Comparison of ENCODE assay signal across 2 cellular contexts in the genomic region with DNA sequence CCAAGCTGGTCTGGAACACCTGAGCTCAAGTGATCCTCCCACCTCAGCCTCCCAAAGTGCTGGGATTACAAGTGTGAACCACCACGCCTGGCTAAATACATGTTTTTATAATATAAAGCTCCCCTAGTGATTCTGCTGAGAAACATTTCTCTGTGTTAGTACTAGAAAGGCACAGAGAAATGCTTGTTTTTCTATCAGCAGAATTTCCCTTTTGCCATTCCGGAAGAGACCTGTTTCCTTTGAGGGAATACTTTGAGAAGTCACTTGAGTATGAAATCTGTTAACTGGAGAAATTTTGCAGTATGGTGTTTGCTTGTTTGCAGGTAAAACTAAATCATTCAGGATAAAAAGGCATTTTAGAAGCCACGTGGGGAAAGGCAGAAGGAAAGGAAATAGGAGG.
TF ChIP-seq lines count a peak whose summit lies in the region.

No MANE protein-coding gene starts in this region.

TF ChIP-seq in HepG2, 621 proteins besides CTCF, POLR2A, EP300 and RAD21:
- no peak for TF ChIP-seq AGO1 (IDR thresholded peaks at IDR 0.05; ENCODE audit: low read depth, low read length, poor library complexity, severe bottlenecking)
- no peak for TF ChIP-seq SMAD1 (CRISPR knock-in tag; IDR thresholded peaks at IDR 0.05; ENCODE audit: borderline replicate concordance, low read depth)
- TF ChIP-seq ZFP82 (CRISPR knock-in tag; IDR thresholded peaks at IDR 0.05; ENCODE audit: borderline replicate concordance): no peak
- no peak for TF ChIP-seq STAT5B (CRISPR knock-in tag; IDR thresholded peaks at IDR 0.05)
- TF ChIP-seq IKZF1 (IDR thresholded peaks at IDR 0.05): no peak
- no peak for TF ChIP-seq ZNF747 (CRISPR knock-in tag; IDR thresholded peaks at IDR 0.05; ENCODE audit: borderline replicate concordance)
- TF ChIP-seq TP53 (CRISPR knock-in tag; conservative IDR thresholded peaks at IDR 0.05): no peak
- TF ChIP-seq ZBTB38 (CRISPR knock-in tag; IDR thresholded peaks at IDR 0.05): no peak
- TF ChIP-seq, protein P1, sequence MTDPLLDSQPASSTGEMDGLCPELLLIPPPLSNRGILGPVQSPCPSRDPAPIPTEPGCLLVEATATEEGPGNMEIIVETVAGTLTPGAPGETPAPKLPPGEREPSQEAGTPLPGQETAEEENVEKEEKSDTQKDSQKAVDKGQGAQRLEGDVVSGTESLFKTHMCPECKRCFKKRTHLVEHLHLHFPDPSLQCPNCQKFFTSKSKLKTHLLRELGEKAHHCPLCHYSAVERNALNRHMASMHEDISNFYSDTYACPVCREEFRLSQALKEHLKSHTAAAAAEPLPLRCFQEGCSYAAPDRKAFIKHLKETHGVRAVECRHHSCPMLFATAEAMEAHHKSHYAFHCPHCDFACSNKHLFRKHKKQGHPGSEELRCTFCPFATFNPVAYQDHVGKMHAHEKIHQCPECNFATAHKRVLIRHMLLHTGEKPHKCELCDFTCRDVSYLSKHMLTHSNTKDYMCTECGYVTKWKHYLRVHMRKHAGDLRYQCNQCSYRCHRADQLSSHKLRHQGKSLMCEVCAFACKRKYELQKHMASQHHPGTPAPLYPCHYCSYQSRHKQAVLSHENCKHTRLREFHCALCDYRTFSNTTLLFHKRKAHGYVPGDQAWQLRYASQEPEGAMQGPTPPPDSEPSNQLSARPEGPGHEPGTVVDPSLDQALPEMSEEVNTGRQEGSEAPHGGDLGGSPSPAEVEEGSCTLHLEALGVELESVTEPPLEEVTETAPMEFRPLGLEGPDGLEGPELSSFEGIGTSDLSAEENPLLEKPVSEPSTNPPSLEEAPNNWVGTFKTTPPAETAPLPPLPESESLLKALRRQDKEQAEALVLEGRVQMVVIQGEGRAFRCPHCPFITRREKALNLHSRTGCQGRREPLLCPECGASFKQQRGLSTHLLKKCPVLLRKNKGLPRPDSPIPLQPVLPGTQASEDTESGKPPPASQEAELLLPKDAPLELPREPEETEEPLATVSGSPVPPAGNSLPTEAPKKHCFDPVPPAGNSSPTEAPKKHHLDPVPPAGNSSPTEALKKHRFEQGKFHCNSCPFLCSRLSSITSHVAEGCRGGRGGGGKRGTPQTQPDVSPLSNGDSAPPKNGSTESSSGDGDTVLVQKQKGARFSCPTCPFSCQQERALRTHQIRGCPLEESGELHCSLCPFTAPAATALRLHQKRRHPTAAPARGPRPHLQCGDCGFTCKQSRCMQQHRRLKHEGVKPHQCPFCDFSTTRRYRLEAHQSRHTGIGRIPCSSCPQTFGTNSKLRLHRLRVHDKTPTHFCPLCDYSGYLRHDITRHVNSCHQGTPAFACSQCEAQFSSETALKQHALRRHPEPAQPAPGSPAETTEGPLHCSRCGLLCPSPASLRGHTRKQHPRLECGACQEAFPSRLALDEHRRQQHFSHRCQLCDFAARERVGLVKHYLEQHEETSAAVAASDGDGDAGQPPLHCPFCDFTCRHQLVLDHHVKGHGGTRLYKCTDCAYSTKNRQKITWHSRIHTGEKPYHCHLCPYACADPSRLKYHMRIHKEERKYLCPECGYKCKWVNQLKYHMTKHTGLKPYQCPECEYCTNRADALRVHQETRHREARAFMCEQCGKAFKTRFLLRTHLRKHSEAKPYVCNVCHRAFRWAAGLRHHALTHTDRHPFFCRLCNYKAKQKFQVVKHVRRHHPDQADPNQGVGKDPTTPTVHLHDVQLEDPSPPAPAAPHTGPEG (CRISPR knock-in tag; IDR thresholded peaks at IDR 0.05): no peak
- TF ChIP-seq ZNF75D (CRISPR knock-in tag; IDR thresholded peaks at IDR 0.05; ENCODE audit: borderline replicate concordance): no peak
- TF ChIP-seq ZNF496 (CRISPR knock-in tag; IDR thresholded peaks at IDR 0.05; ENCODE audit: insufficient replicate concordance): no peak
- TF ChIP-seq CEBPG (CRISPR knock-in tag; IDR thresholded peaks at IDR 0.05): no peak
- no peak for TF ChIP-seq CENPX (CRISPR knock-in tag; IDR thresholded peaks at IDR 0.05)
- TF ChIP-seq RFX3 (CRISPR knock-in tag; IDR thresholded peaks at IDR 0.05): no peak
- no peak for TF ChIP-seq TGIF2 (CRISPR knock-in tag; IDR thresholded peaks at IDR 0.05)

TF ChIP-seq in endothelial cell of umbilical vein, 7 proteins besides CTCF, POLR2A, EP300 and RAD21:
- TF ChIP-seq FOS (IDR thresholded peaks at IDR 0.05; ENCODE audit: borderline replicate concordance, insufficient read depth, low read length): no peak
- no peak for TF ChIP-seq MYC (IDR thresholded peaks at IDR 0.05; ENCODE audit: low read depth, low read length)
- no peak for TF ChIP-seq POLR2AphosphoS5 (IDR thresholded peaks at IDR 0.05; ENCODE audit: insufficient read depth, low read depth, low read length)
- no peak for TF ChIP-seq GATA2 (IDR thresholded peaks at IDR 0.05; ENCODE audit: insufficient read depth, insufficient read length, low read depth, low read length)
- TF ChIP-seq EZH2 (IDR thresholded peaks at IDR 0.05; ENCODE audit: borderline replicate concordance, low read depth, low read length, severe bottlenecking): no peak
- no peak for TF ChIP-seq MAX (IDR thresholded peaks at IDR 0.05; ENCODE audit: insufficient read depth, insufficient read length)
- TF ChIP-seq JUN (IDR thresholded peaks at IDR 0.05; ENCODE audit: borderline replicate concordance, insufficient read depth, insufficient read length, low read depth): no peak
